In the genomic region with DNA sequence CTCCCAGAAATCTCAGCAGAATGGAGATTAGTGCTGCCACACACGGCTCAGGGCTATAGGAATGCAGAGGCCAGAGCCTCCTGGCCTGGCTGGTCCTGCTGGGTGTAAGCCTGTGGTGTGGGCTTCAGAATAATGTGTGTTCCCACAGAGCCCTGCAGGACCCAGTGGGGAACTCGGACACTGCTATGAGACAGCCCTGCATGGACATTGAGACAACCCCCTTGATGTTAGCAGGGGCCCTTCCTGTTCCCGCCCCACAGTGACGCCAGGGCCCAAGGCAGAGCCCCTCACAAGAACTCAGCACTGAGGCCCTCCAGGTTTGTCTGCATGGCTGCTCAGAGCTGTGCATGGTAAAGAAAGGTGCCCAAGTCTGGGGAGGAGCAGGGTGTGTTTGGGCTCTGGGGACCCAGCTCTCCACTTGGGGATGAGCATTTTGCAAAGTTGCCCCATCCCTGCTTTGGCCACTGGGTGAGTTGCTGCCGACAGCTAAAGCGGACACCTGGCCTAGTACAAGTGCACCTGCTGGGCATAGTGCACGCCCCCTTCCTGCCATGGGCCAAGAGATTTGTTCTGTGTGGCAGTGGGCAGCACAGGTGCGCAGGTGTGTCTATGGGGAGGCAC, we compare ENCODE assay signal across 14 cellular contexts. TPM values are rescaled to one million over a fixed set of nuclear protein-coding genes. Genes with fewer than 3 reads are reported as not detected.
DNase-seq lines count a peak whose midpoint lies in the region; ATAC-seq and TF ChIP-seq lines count a peak whose summit lies in the region.
"Had no signal": no experiment of that assay in that cellular context is flagged by ENCODE, and none has a peak within 500 bp of the region (broad histone marks: within the 10 kb centered on the region; RNA-seq: fewer than 3 reads in every experiment).

No MANE protein-coding gene starts in this region.

- peaks cover 9% of the 10 kb centered on the region for H3K23me2 ChIP-seq in H9 (ENCODE audit: insufficient read length, low read depth, low read length, poor library complexity, severe bottlenecking)

- H3K36me3 Mint-ChIP-seq in H9 (ENCODE audit: insufficient read depth in 1 of 3, low read depth in 3 of 3) (no peaks in the 10 kb centered on the region), activated B cell treated with CpG ODN at 0.5 μM for 24 hours (ENCODE audit: low read depth) (no peaks in the 10 kb centered on the region), mesothelial cell of epicardium (no peaks in the 10 kb centered on the region)

- H3K9me3 Mint-ChIP-seq in H9 (no peaks in the 10 kb centered on the region), activated B cell treated with CpG ODN at 0.5 μM for 24 hours (no peaks in the 10 kb centered on the region), mesothelial cell of epicardium (no peaks in the 10 kb centered on the region)

- H2BK12ac ChIP-seq in H9 (ENCODE audit: insufficient read length, low read depth, low read length) = no peak overlapping the region

- no peak overlapping the region for H4K5ac ChIP-seq in H9 (ENCODE audit: insufficient read length, low read depth, low read length)

- H3K4me3 Mint-ChIP-seq in H9 (peak overlapping the region; percentile 56 to 77; a peak in 3 of 5 replicates), activated B cell treated with CpG ODN at 0.5 μM for 24 hours (peak overlapping the region; percentile 44), mesothelial cell of epicardium (peak overlapping the region; percentile 67)

- H3K27me3 ChIP-seq in BE2C (no peaks in the 10 kb centered on the region), H9 (ENCODE audit: insufficient read depth, low read length) (no peaks in the 10 kb centered on the region)
- H3K27me3 ChIP-seq: tibial nerve had no signal

- H2AFZ ChIP-seq in H9 (ENCODE audit: low read length) = no peak overlapping the region
- H2AFZ ChIP-seq: GM23248 had no signal

- CTCF ChIA-PET in activated B cell treated with CpG ODN at 0.5 μM for 24 hours (lab: Charles Lee) = no interaction called here

- no peak overlapping the region; the same call in 1 of the 2 replicates for H3K14ac ChIP-seq in H9 (ENCODE audit: insufficient read depth, low read length)

- H3K4me2 ChIP-seq in H9 (ENCODE audit: insufficient read depth, insufficient read length, low read length) = no peak overlapping the region

- H3K36me3 ChIP-seq in BE2C = peaks cover 7% of the 10 kb centered on the region

- POLR2A ChIA-PET in activated B cell treated with CpG ODN at 0.5 μM for 24 hours (lab: Charles Lee) = interaction anchor here (0.7 to 2.7 kb wide), 8 partner anchors 18 to 234 kb away, joined by 4 to 36 read pairs (median 12); partner anchors contain the start of genes HAUS3 and POLN

- no peaks in the 10 kb centered on the region for H3K4me1 ChIP-seq in BE2C
- peaks cover 2% of the 10 kb centered on the region; the same call in 1 of the 2 replicates for H3K4me1 ChIP-seq in H9 (ENCODE audit: insufficient read depth, low read length)

- no peaks in the 10 kb centered on the region for H3K79me2 ChIP-seq in H9 (ENCODE audit: insufficient read depth, low read length)

- TF ChIP-seq CTCF in BE2C (IDR thresholded peaks at IDR 0.05; ENCODE audit: low read depth, low read length) = no peak
- TF ChIP-seq CTCF in H9 (conservative IDR thresholded peaks at IDR 0.05) = no peak
- TF ChIP-seq CTCF in activated B cell treated with CpG ODN at 0.5 μM for 24 hours (IDR thresholded peaks at IDR 0.05) = no peak
- TF ChIP-seq CTCF in mesothelial cell of epicardium (IDR thresholded peaks at IDR 0.05; ENCODE audit: unreplicated experiment) = no peak

- H3K9ac ChIP-seq in H9 (ENCODE audit: extremely low read depth, insufficient read length, low read length) = no peak overlapping the region

- no peak overlapping the region for H3K4ac ChIP-seq in H9 (ENCODE audit: low read depth, low read length)

- H2BK20ac ChIP-seq in H9 (ENCODE audit: low read depth, low read length, poor library complexity, severe bottlenecking) = no peak overlapping the region

- H2BK120ac ChIP-seq in H9 (ENCODE audit: low read depth, low read length, poor library complexity, severe bottlenecking) = no peak overlapping the region

- no peaks in the 10 kb centered on the region for H3K79me1 ChIP-seq in H9 (ENCODE audit: insufficient read depth, low read depth, low read length, poor library complexity, severe bottlenecking)

- intact Hi-C loops in activated B cell treated with CpG ODN at 0.5 μM for 24 hours (cut with micrococcal nuclease) = loop anchor here (5.0 kb wide), 3 partner anchors 33 to 257 kb away; partner anchors contain the start of gene NELFA

- H3K27ac Mint-ChIP-seq in H9 (peak overlapping the region in 1 of 3 experiments; percentile 48; a peak in 1 of 7 replicates), activated B cell treated with CpG ODN at 0.5 μM for 24 hours (peak overlapping the region; percentile 85), mesothelial cell of epicardium (no peak overlapping the region)

- no peak overlapping the region for H3K23ac ChIP-seq in H9 (ENCODE audit: insufficient read length, low read depth, low read length)

- no peak for ATAC-seq in activated B cell treated with CpG ODN at 0.5 μM for 24 hours (ENCODE audit: low read depth)
- no peak for ATAC-seq in HG03139 (IDR thresholded peaks at IDR 0.05; ENCODE audit: unreplicated experiment)
- no peak for ATAC-seq in HG03045 (IDR thresholded peaks at IDR 0.05; ENCODE audit: unreplicated experiment)
- no peak for ATAC-seq in GM18867 (IDR thresholded peaks at IDR 0.05; ENCODE audit: unreplicated experiment)

- H2BK5ac ChIP-seq in H9 (ENCODE audit: insufficient read length, low read length) = no peak overlapping the region

- WGBS in H9 (ENCODE audit: extremely low coverage, insufficient read length, low lambda C conversion rate) = no CpG with 5 or more reads among the region's 8 CpGs

- in situ Hi-C loops in G401 (cut with HindIII; ENCODE audit: low sequenced_read_pairs) = no loop called here

- no peaks in the 10 kb centered on the region for H4K20me1 ChIP-seq in H9 (ENCODE audit: control insufficient read depth, insufficient read depth, insufficient read length)

- no peak overlapping the region for H3K27ac ChIP-seq in H9 (ENCODE audit: insufficient read length, low read depth, low read length)
- H3K27ac ChIP-seq: SK-N-MC had no signal

- no peak overlapping the region for H3T11ph ChIP-seq in H9 (ENCODE audit: low read length)

- no peak overlapping the region for H4K91ac ChIP-seq in H9 (ENCODE audit: insufficient read length, low read depth, low read length)

- H3K18ac ChIP-seq in H9 (ENCODE audit: insufficient read length, low read depth, low read length) = no peak overlapping the region

- no peaks in the 10 kb centered on the region for H3K9me3 ChIP-seq in BE2C
- H3K9me3 ChIP-seq in H9 (ENCODE audit: control insufficient read depth, low read depth, low read length) = no peaks in the 10 kb centered on the region
- H3K9me3 ChIP-seq: tibial nerve had no signal

- DNase-seq in BE2C = peak; percentile 2
- no peak for DNase-seq in H9
- no peak for DNase-seq in activated B cell treated with CpG ODN at 0.5 μM for 24 hours
- DNase-seq in mesothelial cell of epicardium (ENCODE audit: low spot score in 2 of 2, unreplicated experiment in 2 of 2) = no peak
- DNase-seq in G401 (ENCODE audit: low spot score) = no peak
- DNase-seq: dermis blood vessel endothelial cell; GM23248; NCI-H187 treated with DMSO at 0.1 percent for 48 hours; stimulated activated CD4-positive, alpha-beta T cell treated with anti-CD3 and anti-CD28 coated beads, Interleukin-4, amount 100 ng/mL, for 4 hours had no signal

- no peak overlapping the region for H4K8ac ChIP-seq in H9 (replicated peaks; ENCODE audit: insufficient read length, low read depth, low read length)

- H2AK5ac ChIP-seq in H9 (ENCODE audit: insufficient read length, low read length) = no peak overlapping the region

- no peak overlapping the region for H3K4me3 ChIP-seq in BE2C (ENCODE audit: low read depth, low read length)
- H3K4me3 ChIP-seq: SK-N-MC had no signal

- no peak overlapping the region for H2BK15ac ChIP-seq in H9 (ENCODE audit: low read depth, low read length)

- H3K56ac ChIP-seq in H9 (ENCODE audit: insufficient read length, low read depth, low read length) = no peak overlapping the region

- H3K27me3 Mint-ChIP-seq in H9 (ENCODE audit: low read depth) = no peaks in the 10 kb centered on the region
- H3K27me3 Mint-ChIP-seq in activated B cell treated with CpG ODN at 0.5 μM for 24 hours = no peaks in the 10 kb centered on the region
- no peaks in the 10 kb centered on the region for H3K27me3 Mint-ChIP-seq in mesothelial cell of epicardium (ENCODE audit: low read depth)

- H3K4me1 Mint-ChIP-seq in H9 = peaks cover 12 to 15% of the 10 kb centered on the region in 2 experiments
- peaks cover 16% of the 10 kb centered on the region for H3K4me1 Mint-ChIP-seq in activated B cell treated with CpG ODN at 0.5 μM for 24 hours
- H3K4me1 Mint-ChIP-seq in mesothelial cell of epicardium = peaks cover 8% of the 10 kb centered on the region

RNA-seq across cellular contexts. Expression of gene MXD4, which starts 1.9 kb away (rescaled TPM):
- 37.7 TPM for polyA plus RNA-seq in BE2C (2012; ENCODE audit: insufficient read depth, insufficient read length, low read depth)
- total RNA-seq in H9 (2021) (24.1 and 25.4 TPM in 2 replicates), activated B cell treated with CpG ODN at 0.5 μM for 24 hours (28.7 and 36.7 TPM in 2 replicates), mesothelial cell of epicardium (95.2 to 104 TPM (median 99.4 TPM) in 3 replicates)
- 53.2 and 72.2 TPM in 2 replicates for total RNA-seq in G401 (2014; rRNA removed; shearing (Covaris generic))

RNA-seq across cellular contexts. Expression of gene HAUS3, which starts 21.9 kb away (rescaled TPM):
- polyA plus RNA-seq in BE2C (2012; ENCODE audit: insufficient read depth, insufficient read length, low read depth) = 9.0 TPM
- 18.0 and 19.1 TPM in 2 replicates for total RNA-seq in H9 (2021)
- 17.9 and 19.0 TPM in 2 replicates for total RNA-seq in activated B cell treated with CpG ODN at 0.5 μM for 24 hours
- total RNA-seq in mesothelial cell of epicardium = 15.4 to 16.9 TPM (median 16.6 TPM) in 3 replicates
- 12.3 and 15.5 TPM in 2 replicates for total RNA-seq in G401 (2014; rRNA removed; shearing (Covaris generic))

RNA-seq across cellular contexts. Expression of gene POLN, which starts 21.9 kb away (rescaled TPM):
- polyA plus RNA-seq in BE2C (2012; ENCODE audit: insufficient read depth, insufficient read length, low read depth) = 0.93 TPM
- total RNA-seq in H9 (2021) (0.74 and 1.5 TPM in 2 replicates), activated B cell treated with CpG ODN at 0.5 μM for 24 hours (1.4 and 1.7 TPM in 2 replicates), mesothelial cell of epicardium (3.7 to 5.8 TPM (median 4.5 TPM) in 3 replicates)
- 0.17 and 0.49 TPM in 2 replicates for total RNA-seq in G401 (2014; rRNA removed; shearing (Covaris generic))
